26 cellular contexts compared by ENCODE assay signal in the genomic region with DNA sequence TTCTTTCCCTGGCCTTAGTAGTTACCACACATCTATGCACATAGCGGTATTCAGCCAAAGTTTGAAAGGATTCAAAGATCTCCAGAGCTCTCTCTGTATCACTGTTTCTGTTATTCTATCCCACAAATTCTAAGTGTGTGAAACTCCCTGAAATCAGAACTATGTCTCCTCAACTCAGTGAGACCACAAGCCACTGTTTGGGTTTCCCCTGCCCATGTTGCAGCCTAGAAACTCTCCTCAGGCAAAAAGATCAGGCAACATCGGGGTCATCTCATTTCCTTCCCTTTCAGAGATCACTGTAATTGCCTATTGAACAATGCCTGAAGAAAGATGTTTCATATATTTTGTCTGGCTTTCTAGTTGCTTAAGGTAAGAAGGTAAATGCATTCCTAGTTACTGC.
"Had no signal": no experiment of that assay in that cellular context is flagged by ENCODE, and none has a peak within 500 bp of the region (broad histone marks: within the 10 kb centered on the region; RNA-seq: fewer than 3 reads in every experiment).

No MANE protein-coding gene starts in this region.

- H3K27me3 ChIP-seq: left lung, ovary, right atrium auricular region, right lobe of liver, stomach, testis, thyroid gland, transverse colon, upper lobe of left lung, vagina had no signal

- DNase-seq: islet precursor cell; kidney glomerular epithelial cell; left colon; left lung; lower lobe of right lung; mesendoderm; naive B cell; natural killer cell; nephron progenitor cell; ovary; right lobe of liver; stimulated activated CD4-positive, alpha-beta T cell treated with anti-CD3 and anti-CD28 coated beads, Interleukin-12 subunit alpha, Interleukin-12 subunit beta, amount 100 ng/mL, for 4 hours; stimulated activated CD4-positive, alpha-beta T cell treated with anti-CD3 and anti-CD28 coated beads, Interleukin-15, amount 100 ng/mL, for 24 hours; stimulated activated CD4-positive, alpha-beta T cell treated with anti-CD3 and anti-CD28 coated beads, Interleukin-2, amount 100 ng/mL, for 24 hours; stimulated activated CD4-positive, alpha-beta T cell treated with anti-CD3 and anti-CD28 coated beads, Interleukin-4, amount 100 ng/mL, for 1 hour; stimulated activated naive B cell treated with anti-CD40 and anti-IgM and Interleukin-4, amounts not matched to agents 10 μg/mL and 1 μg/mL and 100 μg/mL, for 72 hours; stimulated activated naive CD8-positive, alpha-beta T cell treated with anti-CD3 and anti-CD28 coated beads, Interleukin-15, Interleukin-2, amounts not matched to agents 100 U/mL and 50 U/mL, for 24 hours; stomach; testis; thyroid gland; transverse colon; upper lobe of left lung had no signal

- H3K4me3 Mint-ChIP-seq: mesothelial cell of epicardium; naive B cell; natural killer cell; nephron progenitor cell; stimulated activated naive B cell treated with anti-CD40 and anti-IgM and Interleukin-4, amounts not matched to agents 10 μg/mL and 1 μg/mL and 100 μg/mL, for 72 hours had no signal

- ATAC-seq: left colon; left lung; lower lobe of right lung; natural killer cell; right lobe of liver; stimulated activated naive B cell treated with anti-CD40 and anti-IgM and Interleukin-4, amounts not matched to agents 10 μg/mL and 1 μg/mL and 100 μg/mL, for 72 hours; stimulated activated naive CD8-positive, alpha-beta T cell treated with anti-CD3 and anti-CD28 coated beads, Interleukin-15, Interleukin-2, amounts not matched to agents 100 U/mL and 50 U/mL, for 24 hours had no signal

- H3K27ac Mint-ChIP-seq: mesothelial cell of epicardium; naive B cell; natural killer cell; nephron progenitor cell; progenitor cell of endocrine pancreas; stimulated activated naive B cell treated with anti-CD40 and anti-IgM and Interleukin-4, amounts not matched to agents 10 μg/mL and 1 μg/mL and 100 μg/mL, for 72 hours had no signal

- H3K9me3 Mint-ChIP-seq: mesothelial cell of epicardium, naive B cell, natural killer cell, nephron progenitor cell had no signal

- H3K9me3 ChIP-seq: left lung, lower lobe of right lung, ovary, right atrium auricular region, right lobe of liver, stomach, testis, thyroid gland, transverse colon, upper lobe of left lung, vagina had no signal

- H3K36me3 ChIP-seq: left lung, lower lobe of right lung, ovary, right atrium auricular region, right lobe of liver, stomach, thyroid gland, transverse colon, upper lobe of left lung, vagina had no signal

- H3K4me3 ChIP-seq: left lung, lower lobe of right lung, ovary, right atrium auricular region, right lobe of liver, stomach, testis, thyroid gland, transverse colon, upper lobe of left lung, vagina had no signal

- H3K36me3 Mint-ChIP-seq: mesothelial cell of epicardium; naive B cell; natural killer cell; stimulated activated naive B cell treated with anti-CD40 and anti-IgM and Interleukin-4, amounts not matched to agents 10 μg/mL and 1 μg/mL and 100 μg/mL, for 72 hours had no signal

- H3K4me1 Mint-ChIP-seq: mesothelial cell of epicardium; naive B cell; natural killer cell; nephron progenitor cell; stimulated activated naive B cell treated with anti-CD40 and anti-IgM and Interleukin-4, amounts not matched to agents 10 μg/mL and 1 μg/mL and 100 μg/mL, for 72 hours had no signal

- H3K4me1 ChIP-seq: left lung, lower lobe of right lung, right atrium auricular region, right lobe of liver, stomach, testis, thyroid gland, transverse colon, upper lobe of left lung, vagina had no signal

- H3K27ac ChIP-seq: left lung, lower lobe of right lung, ovary, right atrium auricular region, right lobe of liver, stomach, testis, thyroid gland, transverse colon, upper lobe of left lung, vagina had no signal
